Comparison of ENCODE assay signal across 1 cellular context in genomic region chr14:69571449-69571878, GRCh38.
TF ChIP-seq lines count a peak whose summit lies in the region.

No MANE protein-coding gene starts in this region.

TF ChIP-seq in HepG2, 621 proteins besides CTCF, POLR2A, EP300 and RAD21 (continued from another document):
- TF ChIP-seq, protein P1, sequence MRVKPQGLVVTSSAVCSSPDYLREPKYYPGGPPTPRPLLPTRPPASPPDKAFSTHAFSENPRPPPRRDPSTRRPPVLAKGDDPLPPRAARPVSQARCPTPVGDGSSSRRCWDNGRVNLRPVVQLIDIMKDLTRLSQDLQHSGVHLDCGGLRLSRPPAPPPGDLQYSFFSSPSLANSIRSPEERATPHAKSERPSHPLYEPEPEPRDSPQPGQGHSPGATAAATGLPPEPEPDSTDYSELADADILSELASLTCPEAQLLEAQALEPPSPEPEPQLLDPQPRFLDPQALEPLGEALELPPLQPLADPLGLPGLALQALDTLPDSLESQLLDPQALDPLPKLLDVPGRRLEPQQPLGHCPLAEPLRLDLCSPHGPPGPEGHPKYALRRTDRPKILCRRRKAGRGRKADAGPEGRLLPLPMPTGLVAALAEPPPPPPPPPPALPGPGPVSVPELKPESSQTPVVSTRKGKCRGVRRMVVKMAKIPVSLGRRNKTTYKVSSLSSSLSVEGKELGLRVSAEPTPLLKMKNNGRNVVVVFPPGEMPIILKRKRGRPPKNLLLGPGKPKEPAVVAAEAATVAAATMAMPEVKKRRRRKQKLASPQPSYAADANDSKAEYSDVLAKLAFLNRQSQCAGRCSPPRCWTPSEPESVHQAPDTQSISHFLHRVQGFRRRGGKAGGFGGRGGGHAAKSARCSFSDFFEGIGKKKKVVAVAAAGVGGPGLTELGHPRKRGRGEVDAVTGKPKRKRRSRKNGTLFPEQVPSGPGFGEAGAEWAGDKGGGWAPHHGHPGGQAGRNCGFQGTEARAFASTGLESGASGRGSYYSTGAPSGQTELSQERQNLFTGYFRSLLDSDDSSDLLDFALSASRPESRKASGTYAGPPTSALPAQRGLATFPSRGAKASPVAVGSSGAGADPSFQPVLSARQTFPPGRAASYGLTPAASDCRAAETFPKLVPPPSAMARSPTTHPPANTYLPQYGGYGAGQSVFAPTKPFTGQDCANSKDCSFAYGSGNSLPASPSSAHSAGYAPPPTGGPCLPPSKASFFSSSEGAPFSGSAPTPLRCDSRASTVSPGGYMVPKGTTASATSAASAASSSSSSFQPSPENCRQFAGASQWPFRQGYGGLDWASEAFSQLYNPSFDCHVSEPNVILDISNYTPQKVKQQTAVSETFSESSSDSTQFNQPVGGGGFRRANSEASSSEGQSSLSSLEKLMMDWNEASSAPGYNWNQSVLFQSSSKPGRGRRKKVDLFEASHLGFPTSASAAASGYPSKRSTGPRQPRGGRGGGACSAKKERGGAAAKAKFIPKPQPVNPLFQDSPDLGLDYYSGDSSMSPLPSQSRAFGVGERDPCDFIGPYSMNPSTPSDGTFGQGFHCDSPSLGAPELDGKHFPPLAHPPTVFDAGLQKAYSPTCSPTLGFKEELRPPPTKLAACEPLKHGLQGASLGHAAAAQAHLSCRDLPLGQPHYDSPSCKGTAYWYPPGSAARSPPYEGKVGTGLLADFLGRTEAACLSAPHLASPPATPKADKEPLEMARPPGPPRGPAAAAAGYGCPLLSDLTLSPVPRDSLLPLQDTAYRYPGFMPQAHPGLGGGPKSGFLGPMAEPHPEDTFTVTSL (CRISPR knock-in tag; IDR thresholded peaks at IDR 0.05; ENCODE audit: borderline replicate concordance): no peak
- TF ChIP-seq ZC3H4 (CRISPR knock-in tag; IDR thresholded peaks at IDR 0.05; ENCODE audit: borderline replicate concordance): no peak
- TF ChIP-seq ZNF367 (CRISPR knock-in tag; IDR thresholded peaks at IDR 0.05; ENCODE audit: borderline replicate concordance): no peak
- TF ChIP-seq, protein P2, sequence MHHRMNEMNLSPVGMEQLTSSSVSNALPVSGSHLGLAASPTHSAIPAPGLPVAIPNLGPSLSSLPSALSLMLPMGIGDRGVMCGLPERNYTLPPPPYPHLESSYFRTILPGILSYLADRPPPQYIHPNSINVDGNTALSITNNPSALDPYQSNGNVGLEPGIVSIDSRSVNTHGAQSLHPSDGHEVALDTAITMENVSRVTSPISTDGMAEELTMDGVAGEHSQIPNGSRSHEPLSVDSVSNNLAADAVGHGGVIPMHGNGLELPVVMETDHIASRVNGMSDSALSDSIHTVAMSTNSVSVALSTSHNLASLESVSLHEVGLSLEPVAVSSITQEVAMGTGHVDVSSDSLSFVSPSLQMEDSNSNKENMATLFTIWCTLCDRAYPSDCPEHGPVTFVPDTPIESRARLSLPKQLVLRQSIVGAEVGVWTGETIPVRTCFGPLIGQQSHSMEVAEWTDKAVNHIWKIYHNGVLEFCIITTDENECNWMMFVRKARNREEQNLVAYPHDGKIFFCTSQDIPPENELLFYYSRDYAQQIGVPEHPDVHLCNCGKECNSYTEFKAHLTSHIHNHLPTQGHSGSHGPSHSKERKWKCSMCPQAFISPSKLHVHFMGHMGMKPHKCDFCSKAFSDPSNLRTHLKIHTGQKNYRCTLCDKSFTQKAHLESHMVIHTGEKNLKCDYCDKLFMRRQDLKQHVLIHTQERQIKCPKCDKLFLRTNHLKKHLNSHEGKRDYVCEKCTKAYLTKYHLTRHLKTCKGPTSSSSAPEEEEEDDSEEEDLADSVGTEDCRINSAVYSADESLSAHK (CRISPR knock-in tag; IDR thresholded peaks at IDR 0.05; ENCODE audit: borderline replicate concordance): no peak
- no peak for TF ChIP-seq ZNF598 (CRISPR knock-in tag; IDR thresholded peaks at IDR 0.05; ENCODE audit: borderline replicate concordance)
- TF ChIP-seq STAT5B (CRISPR knock-in tag; IDR thresholded peaks at IDR 0.05): no peak
- no peak for TF ChIP-seq RFXANK (CRISPR knock-in tag; IDR thresholded peaks at IDR 0.05)
- no peak for TF ChIP-seq PAF1 (CRISPR knock-in tag; IDR thresholded peaks at IDR 0.05)
- TF ChIP-seq NPAS2 (CRISPR knock-in tag; IDR thresholded peaks at IDR 0.05; ENCODE audit: borderline replicate concordance): no peak
